ENCODE assay signal across 14 cellular contexts in the genomic region with DNA sequence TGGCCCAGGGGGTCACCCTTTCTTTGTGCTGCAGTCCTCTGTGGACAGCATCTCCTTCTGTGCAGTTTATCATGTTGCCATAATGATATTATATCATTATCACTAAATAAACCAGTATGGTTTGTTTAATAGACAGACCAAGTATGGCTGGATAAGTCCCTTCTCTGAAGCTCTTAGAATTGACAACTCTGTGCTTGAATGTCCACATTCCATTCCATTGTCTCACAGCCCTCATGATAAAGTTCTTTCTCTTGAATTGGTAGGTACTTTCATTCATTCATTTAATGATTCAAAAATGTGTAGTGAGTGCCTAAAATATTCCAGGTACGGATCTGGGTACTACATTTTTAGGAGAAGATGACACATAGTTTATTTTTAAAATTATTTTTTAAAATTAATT.
"Had no signal": no experiment of that assay in that cellular context is flagged by ENCODE, and none has a peak within 500 bp of the region (broad histone marks: within the 10 kb centered on the region; RNA-seq: fewer than 3 reads in every experiment).

No MANE protein-coding gene starts in this region.

- H3K4me1 ChIP-seq: colonic mucosa, pancreas, uterus had no signal

- H3K9me3 ChIP-seq: colonic mucosa, pancreas, uterus had no signal

- H3K4me3 ChIP-seq: colonic mucosa, pancreas, uterus had no signal

- H3K36me3 ChIP-seq: colonic mucosa, uterus had no signal

- H3K27me3 Mint-ChIP-seq: activated naive CD4-positive, alpha-beta T cell treated with anti-CD3 and anti-CD28 coated beads, Interleukin-2, amount 50 U/mL, for 24 hours; activated T-cell treated with anti-CD3 and anti-CD28 coated beads, Interleukin-2, amount 50 U/mL, for 24 hours had no signal

- H3K27ac Mint-ChIP-seq: activated naive CD4-positive, alpha-beta T cell treated with anti-CD3 and anti-CD28 coated beads, Interleukin-2, amount 50 U/mL, for 24 hours; activated T-cell treated with anti-CD3 and anti-CD28 coated beads, Interleukin-2, amount 50 U/mL, for 24 hours had no signal

- ATAC-seq: pancreas had no signal

- H3K4me1 Mint-ChIP-seq: activated naive CD4-positive, alpha-beta T cell treated with anti-CD3 and anti-CD28 coated beads, Interleukin-2, amount 50 U/mL, for 24 hours had no signal

- H3K27me3 ChIP-seq: colonic mucosa, pancreas, uterus had no signal

- DNase-seq: activated CD4-positive, alpha-beta T cell treated with anti-CD3 and anti-CD28 coated beads, Interleukin-2, amount 50 U/mL, for 4 hours; activated CD4-positive, CD25-positive, alpha-beta regulatory T cell treated with anti-CD3 and anti-CD28 coated beads, Interleukin-2, amount 50 U/mL, for 72 hours; activated effector memory CD4-positive, alpha-beta T cell treated with Interleukin-2 at 50 U/mL for 16 hours; activated T-cell treated with anti-CD3 and anti-CD28 coated beads, Interleukin-2, amount 50 U/mL, for 24 hours; anterior cingulate cortex; colonic mucosa; kidney glomerular epithelial cell; stimulated activated CD4-positive, alpha-beta T cell treated with anti-CD3 and anti-CD28 coated beads, Interleukin-15, amount 100 ng/mL, for 24 hours; stimulated activated CD4-positive, alpha-beta T cell treated with anti-CD3 and anti-CD28 coated beads, Interleukin-4, amount 100 ng/mL, for 4 hours; T-helper 9 cell; uterus had no signal

- H3K27ac ChIP-seq: colonic mucosa, pancreas, uterus had no signal

- H3K4me3 Mint-ChIP-seq: activated naive CD4-positive, alpha-beta T cell treated with anti-CD3 and anti-CD28 coated beads, Interleukin-2, amount 50 U/mL, for 24 hours; activated T-cell treated with anti-CD3 and anti-CD28 coated beads, Interleukin-2, amount 50 U/mL, for 24 hours; neural crest cell had no signal

- H3K9me3 Mint-ChIP-seq: activated naive CD4-positive, alpha-beta T cell treated with anti-CD3 and anti-CD28 coated beads, Interleukin-2, amount 50 U/mL, for 24 hours; activated T-cell treated with anti-CD3 and anti-CD28 coated beads, Interleukin-2, amount 50 U/mL, for 24 hours; neural crest cell had no signal
